In genomic region chrX:132001127-132001526, GRCh38 we compare ENCODE assay signal across 21 cellular contexts. TPM values are rescaled to one million over a fixed set of nuclear protein-coding genes. Genes with fewer than 3 reads are reported as not detected.
A peak's percentile ranks its signal among the peaks of the same experiment; 100 is the strongest.
DNase-seq lines count a peak whose midpoint lies in the region; ATAC-seq, FAIRE-seq and TF ChIP-seq lines count a peak whose summit lies in the region.
"Had no signal": no experiment of that assay in that cellular context is flagged by ENCODE, and none has a peak within 500 bp of the region (broad histone marks: within the 10 kb centered on the region; RNA-seq: fewer than 3 reads in every experiment).

No MANE protein-coding gene starts in this region.

- H3K27me3 Mint-ChIP-seq in CD8-positive, alpha-beta T cell (ENCODE audit: low read depth) = no peaks in the 10 kb centered on the region
- no peaks in the 10 kb centered on the region for H3K27me3 Mint-ChIP-seq in activated naive CD8-positive, alpha-beta T cell treated with anti-CD3 and anti-CD28 coated beads for 36 hours
- H3K27me3 Mint-ChIP-seq: brain; dendritic cell treated with granulocyte-macrophage colony-stimulating factor and Interleukin-4, amounts not matched to agents 40 ng/mL and 50 ng/mL, for 4 days; naive thymus-derived CD4-positive, alpha-beta T cell had no signal

- H3K4me1 ChIP-seq in CD8-positive, alpha-beta T cell (ENCODE audit: insufficient read depth, low read length) = peaks cover 6% of the 10 kb centered on the region
- H3K4me1 ChIP-seq in mucosa of descending colon (ENCODE audit: low read depth) = no peaks in the 10 kb centered on the region
- H3K4me1 ChIP-seq: Caco-2, pancreas, sigmoid colon had no signal

- H3K4me3 ChIP-seq in CD8-positive, alpha-beta T cell (ENCODE audit: low read depth, low read length) = no peak overlapping the region
- H3K4me3 ChIP-seq in mucosa of descending colon = no peak overlapping the region
- H3K4me3 ChIP-seq: pancreas, sigmoid colon, thoracic aorta had no signal

- no peaks in the 10 kb centered on the region for H3K9me3 Mint-ChIP-seq in CD8-positive, alpha-beta T cell
- no peaks in the 10 kb centered on the region for H3K9me3 Mint-ChIP-seq in activated naive CD8-positive, alpha-beta T cell treated with anti-CD3 and anti-CD28 coated beads for 36 hours
- H3K9me3 Mint-ChIP-seq: dendritic cell treated with granulocyte-macrophage colony-stimulating factor and Interleukin-4, amounts not matched to agents 40 ng/mL and 50 ng/mL, for 4 days; IgD-negative memory B cell; naive thymus-derived CD4-positive, alpha-beta T cell had no signal

- DNase-seq in CD8-positive, alpha-beta T cell = no peak
- no peak for DNase-seq in GM18507 (ENCODE audit: extremely low spot score, insufficient read length, low read depth)
- peak; percentile 15 for DNase-seq in activated naive CD8-positive, alpha-beta T cell treated with anti-CD3 and anti-CD28 coated beads for 36 hours
- no peak for DNase-seq in mucosa of descending colon
- no peak for DNase-seq in GM03348 (ENCODE audit: low spot score)
- no peak for DNase-seq in GM19239 (ENCODE audit: insufficient read length, low spot score)
- no peak for DNase-seq in HEK293T (ENCODE audit: extremely low spot score)
- DNase-seq: activated gamma-delta T cell treated with Interleukin-2 at 50 U/mL for 16 hours; AML-193; Caco-2; NCI-H1694 treated with DMSO at 0.1 percent for 48 hours; NCI-H345; NK-92 treated with Interleukin-12 subunit alpha and Interleukin-12 subunit beta, amount 100 ng/mL, for 24 hours; pancreas; RPMI8226; sigmoid colon had no signal

- CTCF ChIA-PET in CD8-positive, alpha-beta T cell (lab: Charles Lee) = no interaction called here
- CTCF ChIA-PET in HEK293T (lab: Yijun Ruan, JAX) = no interaction called here

- no peak overlapping the region for H3K27ac ChIP-seq in CD8-positive, alpha-beta T cell (ENCODE audit: low read depth, low read length)
- H3K27ac ChIP-seq: pancreas, sigmoid colon, thoracic aorta had no signal

- intact Hi-C loops in CD8-positive, alpha-beta T cell (cut with DNase I, micrococcal nuclease) = no loop called here
- intact Hi-C loops in mucosa of descending colon (cut with DNase I, micrococcal nuclease) = no loop called here

- H3K36me3 Mint-ChIP-seq in CD8-positive, alpha-beta T cell = no peaks in the 10 kb centered on the region
- H3K36me3 Mint-ChIP-seq in activated naive CD8-positive, alpha-beta T cell treated with anti-CD3 and anti-CD28 coated beads for 36 hours = no peaks in the 10 kb centered on the region
- H3K36me3 Mint-ChIP-seq: brain, IgD-negative memory B cell had no signal

- FAIRE-seq in GM18507 (lab: Jason Lieb, UNC) = peak; percentile 36
- FAIRE-seq in GM19239 (lab: Jason Lieb, UNC) = no peak
- FAIRE-seq: pancreas had no signal

- POLR2A ChIA-PET in CD8-positive, alpha-beta T cell (lab: Charles Lee) = interaction anchor here (1.0 kb wide), 1 partner anchor 22 kb away, joined by 3 read pairs; the partner anchor contains the start of gene STK26
- POLR2A ChIA-PET in HEK293T (lab: Yijun Ruan, JAX) = no interaction called here

- H3K27ac Mint-ChIP-seq in CD8-positive, alpha-beta T cell = no peak overlapping the region
- no peak overlapping the region for H3K27ac Mint-ChIP-seq in activated naive CD8-positive, alpha-beta T cell treated with anti-CD3 and anti-CD28 coated beads for 36 hours
- H3K27ac Mint-ChIP-seq: brain; dendritic cell treated with granulocyte-macrophage colony-stimulating factor and Interleukin-4, amounts not matched to agents 40 ng/mL and 50 ng/mL, for 4 days; IgD-negative memory B cell had no signal

- no peaks in the 10 kb centered on the region for H3K9me3 ChIP-seq in CD8-positive, alpha-beta T cell (ENCODE audit: low read length)
- H3K9me3 ChIP-seq in mucosa of descending colon = no peaks in the 10 kb centered on the region
- H3K9me3 ChIP-seq: Caco-2, pancreas, sigmoid colon, thoracic aorta had no signal

- ATAC-seq in CD8-positive, alpha-beta T cell = peak; percentile 70
- ATAC-seq in mucosa of descending colon = peak; percentile 30
- ATAC-seq: naive thymus-derived CD4-positive, alpha-beta T cell; pancreas had no signal

- no peaks in the 10 kb centered on the region for H3K36me3 ChIP-seq in CD8-positive, alpha-beta T cell (ENCODE audit: insufficient read depth, low read length)
- no peaks in the 10 kb centered on the region for H3K36me3 ChIP-seq in mucosa of descending colon (ENCODE audit: low read depth)
- H3K36me3 ChIP-seq: pancreas, sigmoid colon, thoracic aorta had no signal

- peaks cover 18% of the 10 kb centered on the region for H3K4me1 Mint-ChIP-seq in CD8-positive, alpha-beta T cell (ENCODE audit: low read depth)
- H3K4me1 Mint-ChIP-seq in activated naive CD8-positive, alpha-beta T cell treated with anti-CD3 and anti-CD28 coated beads for 36 hours = peaks cover 20% of the 10 kb centered on the region

- H3K27me3 ChIP-seq in CD8-positive, alpha-beta T cell (ENCODE audit: insufficient read depth, low read length) = no peaks in the 10 kb centered on the region
- H3K27me3 ChIP-seq: sigmoid colon had no signal

- no peak for TF ChIP-seq CTCF in CD8-positive, alpha-beta T cell (IDR thresholded peaks at IDR 0.05)
- no peak for TF ChIP-seq CTCF in mucosa of descending colon (IDR thresholded peaks at IDR 0.05)

- no peak overlapping the region for H3K4me3 Mint-ChIP-seq in CD8-positive, alpha-beta T cell
- H3K4me3 Mint-ChIP-seq in activated naive CD8-positive, alpha-beta T cell treated with anti-CD3 and anti-CD28 coated beads for 36 hours = no peak overlapping the region
- H3K4me3 Mint-ChIP-seq: brain; dendritic cell treated with granulocyte-macrophage colony-stimulating factor and Interleukin-4, amounts not matched to agents 40 ng/mL and 50 ng/mL, for 4 days; IgD-negative memory B cell had no signal

TF ChIP-seq in HEK293T, 16 proteins besides CTCF, POLR2A, EP300 and RAD21:
- TF ChIP-seq CTBP1 (IDR thresholded peaks at IDR 0.05; ENCODE audit: borderline replicate concordance) (no peak), L3MBTL2 (conservative IDR thresholded peaks at IDR 0.05) (no peak), TARDBP (IDR thresholded peaks at IDR 0.05) (no peak), ZNF384 (IDR thresholded peaks at IDR 0.05) (no peak), FOXA1 (IDR thresholded peaks at IDR 0.05) (no peak), ARNT (IDR thresholded peaks at IDR 0.05) (no peak), SUZ12 (IDR thresholded peaks at IDR 0.05) (no peak), SP1 (IDR thresholded peaks at IDR 0.05) (no peak), PKNOX1 (IDR thresholded peaks at IDR 0.05) (no peak), HDGF (IDR thresholded peaks at IDR 0.05; ENCODE audit: borderline replicate concordance) (no peak)

RNA-seq across cellular contexts. Expression of gene STK26, which starts 22.0 kb away (rescaled TPM):
- total RNA-seq in CD8-positive, alpha-beta T cell = 10 to 100 TPM; 33.8 to 34.1 TPM
- 10 to 100 TPM; 76.4 TPM for total RNA-seq in activated naive CD8-positive, alpha-beta T cell treated with anti-CD3 and anti-CD28 coated beads for 36 hours
- 10 to 100 TPM; 15.5 to 18.8 (median 16.5) TPM for total RNA-seq in mucosa of descending colon
